In the genomic region with DNA sequence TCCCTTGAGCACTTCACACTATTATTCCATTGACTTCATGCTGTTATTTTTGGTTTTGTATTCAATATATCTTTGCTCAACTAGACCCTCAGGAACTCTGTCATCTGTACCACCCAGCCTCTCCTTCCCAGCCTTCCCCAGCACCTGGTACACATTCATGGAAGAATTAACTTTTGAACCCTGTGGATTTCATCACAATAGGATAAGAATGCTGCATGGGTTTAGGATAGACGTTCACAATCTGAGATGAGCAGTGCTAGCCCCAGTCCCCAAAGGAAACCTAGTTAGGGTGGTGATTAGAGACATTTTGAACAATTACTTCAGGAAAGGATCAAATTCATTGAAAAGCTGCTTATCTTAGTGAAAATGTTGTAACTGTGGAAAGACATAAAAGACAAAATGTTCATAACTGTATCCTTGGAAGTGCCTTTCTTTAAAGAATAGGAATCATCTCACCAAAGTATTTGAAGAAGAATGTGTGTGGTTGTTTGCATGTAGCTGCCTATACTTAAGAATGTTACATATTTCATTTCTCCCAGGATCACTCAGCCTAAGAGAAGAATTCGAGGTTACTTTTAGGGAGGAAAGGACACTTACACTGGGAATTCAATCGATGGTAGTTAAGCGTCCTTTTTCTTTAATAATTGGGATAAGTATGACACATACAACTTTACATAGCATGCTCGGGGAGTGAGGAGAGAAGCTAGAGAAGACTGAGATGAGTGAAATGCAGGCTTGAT, we compare ENCODE assay signal across 2 cellular contexts.
TF ChIP-seq lines count a peak whose summit lies in the region.

No MANE protein-coding gene starts in this region.

TF ChIP-seq in IMR-90, 13 proteins besides CTCF, POLR2A, EP300 and RAD21:
- no peak for TF ChIP-seq MAZ (IDR thresholded peaks at IDR 0.05; ENCODE audit: borderline replicate concordance, low read depth, low read length)
- TF ChIP-seq, protein P1, sequence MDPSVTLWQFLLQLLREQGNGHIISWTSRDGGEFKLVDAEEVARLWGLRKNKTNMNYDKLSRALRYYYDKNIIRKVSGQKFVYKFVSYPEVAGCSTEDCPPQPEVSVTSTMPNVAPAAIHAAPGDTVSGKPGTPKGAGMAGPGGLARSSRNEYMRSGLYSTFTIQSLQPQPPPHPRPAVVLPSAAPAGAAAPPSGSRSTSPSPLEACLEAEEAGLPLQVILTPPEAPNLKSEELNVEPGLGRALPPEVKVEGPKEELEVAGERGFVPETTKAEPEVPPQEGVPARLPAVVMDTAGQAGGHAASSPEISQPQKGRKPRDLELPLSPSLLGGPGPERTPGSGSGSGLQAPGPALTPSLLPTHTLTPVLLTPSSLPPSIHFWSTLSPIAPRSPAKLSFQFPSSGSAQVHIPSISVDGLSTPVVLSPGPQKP (IDR thresholded peaks at IDR 0.05; ENCODE audit: borderline replicate concordance, low read depth, low read length) = no peak
- no peak for TF ChIP-seq CEBPB (IDR thresholded peaks at IDR 0.05; ENCODE audit: low read depth, low read length)
- TF ChIP-seq RFX5 (IDR thresholded peaks at IDR 0.05; ENCODE audit: low read depth, low read length) = no peak
- TF ChIP-seq, protein P2, sequence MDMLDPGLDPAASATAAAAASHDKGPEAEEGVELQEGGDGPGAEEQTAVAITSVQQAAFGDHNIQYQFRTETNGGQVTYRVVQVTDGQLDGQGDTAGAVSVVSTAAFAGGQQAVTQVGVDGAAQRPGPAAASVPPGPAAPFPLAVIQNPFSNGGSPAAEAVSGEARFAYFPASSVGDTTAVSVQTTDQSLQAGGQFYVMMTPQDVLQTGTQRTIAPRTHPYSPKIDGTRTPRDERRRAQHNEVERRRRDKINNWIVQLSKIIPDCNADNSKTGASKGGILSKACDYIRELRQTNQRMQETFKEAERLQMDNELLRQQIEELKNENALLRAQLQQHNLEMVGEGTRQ (IDR thresholded peaks at IDR 0.05; ENCODE audit: low read depth, low read length) = no peak
- TF ChIP-seq NFE2L2 (IDR thresholded peaks at IDR 0.05; ENCODE audit: low read depth, low read length) = no peak
- TF ChIP-seq SMC3 (IDR thresholded peaks at IDR 0.05; ENCODE audit: low read depth, low read length) = no peak
- TF ChIP-seq MAFK (IDR thresholded peaks at IDR 0.05; ENCODE audit: low read depth, low read length) = no peak
- no peak for TF ChIP-seq CHD1 (IDR thresholded peaks at IDR 0.05; ENCODE audit: low read depth, low read length)

TF ChIP-seq in GM12878, 131 proteins besides CTCF, POLR2A, EP300 and RAD21:
- TF ChIP-seq SUZ12 (IDR thresholded peaks at IDR 0.05; ENCODE audit: unreplicated experiment) = no peak
- TF ChIP-seq SMC3 (IDR thresholded peaks at IDR 0.05; ENCODE audit: borderline replicate concordance, low read length) = no peak
- TF ChIP-seq, protein P3, sequence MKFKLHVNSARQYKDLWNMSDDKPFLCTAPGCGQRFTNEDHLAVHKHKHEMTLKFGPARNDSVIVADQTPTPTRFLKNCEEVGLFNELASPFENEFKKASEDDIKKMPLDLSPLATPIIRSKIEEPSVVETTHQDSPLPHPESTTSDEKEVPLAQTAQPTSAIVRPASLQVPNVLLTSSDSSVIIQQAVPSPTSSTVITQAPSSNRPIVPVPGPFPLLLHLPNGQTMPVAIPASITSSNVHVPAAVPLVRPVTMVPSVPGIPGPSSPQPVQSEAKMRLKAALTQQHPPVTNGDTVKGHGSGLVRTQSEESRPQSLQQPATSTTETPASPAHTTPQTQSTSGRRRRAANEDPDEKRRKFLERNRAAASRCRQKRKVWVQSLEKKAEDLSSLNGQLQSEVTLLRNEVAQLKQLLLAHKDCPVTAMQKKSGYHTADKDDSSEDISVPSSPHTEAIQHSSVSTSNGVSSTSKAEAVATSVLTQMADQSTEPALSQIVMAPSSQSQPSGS (IDR thresholded peaks at IDR 0.05; ENCODE audit: low read length) = no peak
- TF ChIP-seq, protein P4, sequence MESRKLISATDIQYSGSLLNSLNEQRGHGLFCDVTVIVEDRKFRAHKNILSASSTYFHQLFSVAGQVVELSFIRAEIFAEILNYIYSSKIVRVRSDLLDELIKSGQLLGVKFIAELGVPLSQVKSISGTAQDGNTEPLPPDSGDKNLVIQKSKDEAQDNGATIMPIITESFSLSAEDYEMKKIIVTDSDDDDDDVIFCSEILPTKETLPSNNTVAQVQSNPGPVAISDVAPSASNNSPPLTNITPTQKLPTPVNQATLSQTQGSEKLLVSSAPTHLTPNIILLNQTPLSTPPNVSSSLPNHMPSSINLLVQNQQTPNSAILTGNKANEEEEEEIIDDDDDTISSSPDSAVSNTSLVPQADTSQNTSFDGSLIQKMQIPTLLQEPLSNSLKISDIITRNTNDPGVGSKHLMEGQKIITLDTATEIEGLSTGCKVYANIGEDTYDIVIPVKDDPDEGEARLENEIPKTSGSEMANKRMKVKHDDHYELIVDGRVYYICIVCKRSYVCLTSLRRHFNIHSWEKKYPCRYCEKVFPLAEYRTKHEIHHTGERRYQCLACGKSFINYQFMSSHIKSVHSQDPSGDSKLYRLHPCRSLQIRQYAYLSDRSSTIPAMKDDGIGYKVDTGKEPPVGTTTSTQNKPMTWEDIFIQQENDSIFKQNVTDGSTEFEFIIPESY (IDR thresholded peaks at IDR 0.05) = no peak
- TF ChIP-seq NFIC (IDR thresholded peaks at IDR 0.05; ENCODE audit: low read depth, low read length) = no peak
- no peak for TF ChIP-seq IKZF1 (conservative IDR thresholded peaks at IDR 0.05)
- TF ChIP-seq, protein P1 (IDR thresholded peaks at IDR 0.05; ENCODE audit: low read depth, low read length) = no peak
- TF ChIP-seq, protein P5, sequence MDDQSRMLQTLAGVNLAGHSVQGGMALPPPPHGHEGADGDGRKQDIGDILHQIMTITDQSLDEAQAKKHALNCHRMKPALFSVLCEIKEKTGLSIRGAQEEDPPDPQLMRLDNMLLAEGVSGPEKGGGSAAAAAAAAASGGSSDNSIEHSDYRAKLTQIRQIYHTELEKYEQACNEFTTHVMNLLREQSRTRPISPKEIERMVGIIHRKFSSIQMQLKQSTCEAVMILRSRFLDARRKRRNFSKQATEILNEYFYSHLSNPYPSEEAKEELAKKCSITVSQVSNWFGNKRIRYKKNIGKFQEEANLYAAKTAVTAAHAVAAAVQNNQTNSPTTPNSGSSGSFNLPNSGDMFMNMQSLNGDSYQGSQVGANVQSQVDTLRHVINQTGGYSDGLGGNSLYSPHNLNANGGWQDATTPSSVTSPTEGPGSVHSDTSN (IDR thresholded peaks at IDR 0.05; ENCODE audit: insufficient replicate concordance, low read depth, low read length) = no peak
- no peak for TF ChIP-seq ZNF622 (IDR thresholded peaks at IDR 0.05)
